ENCODE assay signal across 14 cellular contexts in the genomic region with DNA sequence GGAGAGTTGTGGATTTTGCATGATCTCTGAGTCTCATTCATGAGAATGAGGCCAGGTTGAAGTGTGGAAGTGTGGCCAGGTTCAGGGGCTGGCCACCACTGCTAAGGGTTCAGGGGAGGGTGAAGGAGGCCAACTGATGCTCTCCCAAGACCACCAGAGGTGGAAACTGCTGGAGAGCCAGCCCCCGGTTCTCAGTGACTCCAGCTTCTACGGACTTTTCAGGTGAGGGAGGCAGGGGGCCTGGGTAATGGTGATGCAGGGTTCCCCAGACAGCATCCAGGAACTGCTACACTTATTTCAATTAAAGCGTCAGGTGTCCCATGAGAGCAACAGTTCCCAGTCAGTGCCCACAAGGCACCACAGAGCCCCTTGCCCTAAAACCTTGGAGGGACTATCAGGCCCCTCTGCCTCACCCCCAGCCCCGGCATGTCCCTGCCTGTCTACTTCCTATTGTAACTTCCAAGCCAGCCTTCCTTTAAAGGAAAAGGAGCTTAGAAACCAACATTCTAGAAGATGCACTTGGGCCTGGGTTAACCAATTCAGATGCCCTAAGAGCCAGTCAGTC. TPM values are rescaled to one million over a fixed set of nuclear protein-coding genes. Genes with fewer than 3 reads are reported as not detected.
DNase-seq lines count a peak whose midpoint lies in the region; ATAC-seq and TF ChIP-seq lines count a peak whose summit lies in the region.
"Had no signal": no experiment of that assay in that cellular context is flagged by ENCODE, and none has a peak within 500 bp of the region (broad histone marks: within the 10 kb centered on the region; RNA-seq: fewer than 3 reads in every experiment).

No MANE protein-coding gene starts in this region.

- no peak for ATAC-seq in activated CD8-positive, alpha-beta memory T cell treated with anti-CD3 and anti-CD28 coated beads, Interleukin-2, amount 10 ng/mL, durations not matched to agents 7 days and 5 days
- ATAC-seq in GM19395 (IDR thresholded peaks at IDR 0.05; ENCODE audit: unreplicated experiment) (no peak), HG03520 (IDR thresholded peaks at IDR 0.05; ENCODE audit: unreplicated experiment) (no peak)
- ATAC-seq: GM23338, K562 had no signal

- H3K36me3 ChIP-seq in esophagus muscularis mucosa, result peaks cover 4 to 34% (median 10%) of the 10 kb centered on the region in 4 donors

- TF ChIP-seq CTCF in esophagus muscularis mucosa (IDR thresholded peaks at IDR 0.05) (no peak), osteocyte (IDR thresholded peaks at IDR 0.05) (no peak)

- no peaks in the 10 kb centered on the region for H3K4me1 ChIP-seq in esophagus muscularis mucosa

- intact Hi-C loops in esophagus muscularis mucosa (cut with DNase I), result no loop called here

- peaks cover 9% of the 10 kb centered on the region for H3K9me3 Mint-ChIP-seq in activated CD8-positive, alpha-beta memory T cell treated with anti-CD3 and anti-CD28 coated beads, Interleukin-2, amount 10 ng/mL, durations not matched to agents 7 days and 5 days (ENCODE audit: low read depth)
- peaks cover 7% of the 10 kb centered on the region for H3K9me3 Mint-ChIP-seq in osteocyte (ENCODE audit: unreplicated experiment)

- TF ChIP-seq EP300 in esophagus muscularis mucosa (IDR thresholded peaks at IDR 0.05), result no peak

- WGBS in esophagus muscularis mucosa, result 93% methylated on average over 4 of the region's 4 CpGs

- H3K27me3 ChIP-seq in esophagus muscularis mucosa, result no peaks in the 10 kb centered on the region

- H3K36me3 Mint-ChIP-seq in activated CD8-positive, alpha-beta memory T cell treated with anti-CD3 and anti-CD28 coated beads, Interleukin-2, amount 10 ng/mL, durations not matched to agents 7 days and 5 days, result peaks cover 2% of the 10 kb centered on the region
- H3K36me3 Mint-ChIP-seq in osteocyte (ENCODE audit: unreplicated experiment), result peaks cover 63% of the 10 kb centered on the region
- H3K36me3 Mint-ChIP-seq: CD4-positive, CD25-positive, alpha-beta regulatory T cell had no signal

- peaks cover 4% of the 10 kb centered on the region for H3K27me3 Mint-ChIP-seq in activated CD8-positive, alpha-beta memory T cell treated with anti-CD3 and anti-CD28 coated beads, Interleukin-2, amount 10 ng/mL, durations not matched to agents 7 days and 5 days
- H3K27me3 Mint-ChIP-seq in osteocyte (ENCODE audit: unreplicated experiment), result no peaks in the 10 kb centered on the region

- H3K4me3 Mint-ChIP-seq in activated CD8-positive, alpha-beta memory T cell treated with anti-CD3 and anti-CD28 coated beads, Interleukin-2, amount 10 ng/mL, durations not matched to agents 7 days and 5 days, result no peak overlapping the region
- no peak overlapping the region for H3K4me3 Mint-ChIP-seq in osteocyte (ENCODE audit: unreplicated experiment)
- H3K4me3 Mint-ChIP-seq: CD4-positive, CD25-positive, alpha-beta regulatory T cell; GM23338 had no signal

- H3K27ac Mint-ChIP-seq in activated CD8-positive, alpha-beta memory T cell treated with anti-CD3 and anti-CD28 coated beads, Interleukin-2, amount 10 ng/mL, durations not matched to agents 7 days and 5 days, result no peak overlapping the region
- no peak overlapping the region for H3K27ac Mint-ChIP-seq in osteocyte (ENCODE audit: unreplicated experiment)

- peak; percentile 15 for DNase-seq in activated CD8-positive, alpha-beta memory T cell treated with anti-CD3 and anti-CD28 coated beads, Interleukin-2, amount 10 ng/mL, durations not matched to agents 7 days and 5 days
- DNase-seq in activated CD8-positive, alpha-beta memory T cell treated with anti-CD3 and anti-CD28 coated beads, Interleukin-2, amount 50 U/mL, for 4 hours, result no peak
- DNase-seq in esophagus muscularis mucosa (ENCODE audit: extremely low spot score) (peak; percentile 81), osteocyte (ENCODE audit: extremely low spot score, unreplicated experiment) (peak; percentile 70), amygdala (lab: John Stamatoyannopoulos, UW) (no peak)
- DNase-seq: CD4-positive, CD25-positive, alpha-beta regulatory T cell; DMS53; GF-D8 had no signal

- no peak for TF ChIP-seq POLR2A in esophagus muscularis mucosa (IDR thresholded peaks at IDR 0.05; ENCODE audit: low read depth)

- H3K4me3 ChIP-seq in esophagus muscularis mucosa, result no peak overlapping the region
- H3K4me3 ChIP-seq: GM23338, K562 had no signal

- no peak overlapping the region for H3K27ac ChIP-seq in esophagus muscularis mucosa (replicated peaks in 1 of 4)
- H3K27ac ChIP-seq: 22Rv1 had no signal

- peaks cover 0 to 12% (median 8%) of the 10 kb centered on the region in 4 donors for H3K9me3 ChIP-seq in esophagus muscularis mucosa

- CTCF ChIA-PET in activated CD8-positive, alpha-beta memory T cell treated with anti-CD3 and anti-CD28 coated beads, Interleukin-2, amount 10 ng/mL, durations not matched to agents 7 days and 5 days (lab: Charles Lee), result no interaction called here

- H3K4me1 Mint-ChIP-seq in activated CD8-positive, alpha-beta memory T cell treated with anti-CD3 and anti-CD28 coated beads, Interleukin-2, amount 10 ng/mL, durations not matched to agents 7 days and 5 days, result peaks cover 4% of the 10 kb centered on the region
- H3K4me1 Mint-ChIP-seq in osteocyte (ENCODE audit: unreplicated experiment), result peaks cover 6% of the 10 kb centered on the region
- H3K4me1 Mint-ChIP-seq: CD4-positive, CD25-positive, alpha-beta regulatory T cell had no signal

RNA-seq across cellular contexts. Expression of a gene that starts 50.1 kb away (rescaled TPM):
- total RNA-seq in activated CD8-positive, alpha-beta memory T cell treated with anti-CD3 and anti-CD28 coated beads, Interleukin-2, amount 10 ng/mL, durations not matched to agents 7 days and 5 days, result not detected
- not detected for total RNA-seq in esophagus muscularis mucosa
- total RNA-seq in osteocyte, result not detected in 2 replicates
- total RNA-seq: A673; CD4-positive, CD25-positive, alpha-beta regulatory T cell had no signal

Comparison
In these comparisons a context has a peak if more than half of its experiments do, and no peak if none do; other contexts are left out.
1. DNase-seq: peak in activated CD8-positive, alpha-beta memory T cell treated with anti-CD3 and anti-CD28 coated beads, Interleukin-2, amount 10 ng/mL, durations not matched to agents 7 days and 5 days (single experiment), esophagus muscularis mucosa (single experiment) and osteocyte (single experiment); none in activated CD8-positive, alpha-beta memory T cell treated with anti-CD3 and anti-CD28 coated beads, Interleukin-2, amount 50 U/mL, for 4 hours (single experiment) and amygdala (0 of 56).